In genomic region chr2:84959494-84960156, GRCh38 we compare ENCODE assay signal across 11 cellular contexts. TPM values are rescaled to one million over a fixed set of nuclear protein-coding genes. Genes with fewer than 3 reads are reported as not detected.
DNase-seq lines count a peak whose midpoint lies in the region; ATAC-seq, FAIRE-seq and TF ChIP-seq lines count a peak whose summit lies in the region.
"Had no signal": no experiment of that assay in that cellular context is flagged by ENCODE, and none has a peak within 500 bp of the region (broad histone marks: within the 10 kb centered on the region; RNA-seq: fewer than 3 reads in every experiment).

No MANE protein-coding gene starts in this region.

- H4K20me1 ChIP-seq in IMR-90 (ENCODE audit: insufficient read depth, low read length) (peaks cover 30% of the 10 kb centered on the region), GM12878 (ENCODE audit: control insufficient read depth, insufficient read depth) (no peaks in the 10 kb centered on the region)

- H3K4me2 ChIP-seq in IMR-90 (ENCODE audit: low read depth, low read length) = peak overlapping the region; percentile 58
- no peak overlapping the region for H3K4me2 ChIP-seq in GM12878 (ENCODE audit: control insufficient read depth, insufficient read depth)

- peaks cover 22 to 56% of the 10 kb centered on the region in 2 experiments for H3K79me1 ChIP-seq in IMR-90 (ENCODE audit: low read depth in 1 of 2, low read length in 2 of 2)

- H3K9ac ChIP-seq in IMR-90 (ENCODE audit: low read depth, low read length) (0 out of 2 replicates have a peak overlapping the region, but pooled peaks have one; percentile 2), GM12878 (ENCODE audit: control insufficient read depth, insufficient read depth, low read length) (no peak overlapping the region)

- peak overlapping the region; percentile 82 for H4K91ac ChIP-seq in IMR-90 (ENCODE audit: insufficient read depth, low read depth, low read length)

- H2AK5ac ChIP-seq in IMR-90 (ENCODE audit: low read depth, low read length) = peak overlapping the region; percentile 69; the same call in 1 of the 2 replicates

- peak overlapping the region; percentile 14 to 78 for H4K8ac ChIP-seq in IMR-90 (ENCODE audit: low read depth in 2 of 2, low read length in 2 of 2)

- H2BK5ac ChIP-seq in IMR-90 (ENCODE audit: low read depth, low read length, poor library complexity, severe bottlenecking) = peak overlapping the region; percentile 94

- H3K79me2 ChIP-seq in GM12878 (ENCODE audit: control insufficient read depth, insufficient read depth, low read length) = peaks cover 9% of the 10 kb centered on the region

- peak overlapping the region; percentile 76 for H3K4ac ChIP-seq in IMR-90 (ENCODE audit: low read depth, low read length)

- FAIRE-seq in GM12878 (lab: Jason Lieb, UNC) = no peak

- H4K5ac ChIP-seq in IMR-90 (ENCODE audit: low read depth, low read length) = peak overlapping the region; percentile 63; the same call in 1 of the 2 replicates

- BruUV-seq in IMR-90 (replicated peaks; lab: Mats Ljungman, UMichigan) (no TSS peak), GM12878 (replicated peaks; lab: Mats Ljungman, UMichigan) (no TSS peak)

- TF ChIP-seq CTCF in IMR-90 (conservative IDR thresholded peaks at IDR 0.05; ENCODE audit: low read depth, low read length) (no peak), GM12878 (IDR thresholded peaks at IDR 0.05 in 2 of 3, conservative IDR thresholded peaks at IDR 0.05 in 1 of 3; ENCODE audit: control insufficient read depth in 2 of 3, extremely low read depth in 1 of 3, insufficient read depth in 1 of 3, low read depth in 3 of 3, low read length in 3 of 3) (no peak), upper lobe of left lung (IDR thresholded peaks at IDR 0.05) (no peak)

- H3K56ac ChIP-seq in IMR-90 (ENCODE audit: extremely low read depth, insufficient read depth, low read length) = peak overlapping the region; percentile 69; the same call in 1 of the 2 replicates

- peak overlapping the region; percentile 51; the same call in 1 of the 3 replicates for H2BK15ac ChIP-seq in IMR-90 (ENCODE audit: low read depth, low read length)

- H3K9me3 ChIP-seq in IMR-90 (ENCODE audit: control insufficient read depth, insufficient read depth, low read length) = no peaks in the 10 kb centered on the region
- H3K9me3 ChIP-seq in GM12878 (replicated peaks; ENCODE audit: control insufficient read depth, insufficient read depth, low read length) = no peaks in the 10 kb centered on the region
- H3K9me3 ChIP-seq in muscle layer of duodenum (ENCODE audit: control insufficient read depth in 1 of 2, low read length in 2 of 2) = no peaks in the 10 kb centered on the region
- no peaks in the 10 kb centered on the region for H3K9me3 ChIP-seq in upper lobe of left lung
- H3K9me3 ChIP-seq: heart right ventricle, uterus had no signal

- H2BK120ac ChIP-seq in IMR-90 (ENCODE audit: low read depth, low read length) = peak overlapping the region; percentile 73

- POLR2A ChIA-PET in IMR-90 (lab: Charles Lee; ENCODE audit: unreplicated experiment) (no interaction called here), GM12878 (lab: Charles Lee) (interaction anchor here (0.6 to 3.1 kb wide), 7 partner anchors 10 to 58 kb away, joined by 3 to 11 read pairs (median 8); no protein-coding TSS in a partner anchor)

- H3K23ac ChIP-seq in IMR-90 (ENCODE audit: low read depth, low read length) = peak overlapping the region; percentile 61; the same call in 1 of the 2 replicates

- WGBS in IMR-90 (ENCODE audit: extremely low coverage in 2 of 2, insufficient read length in 1 of 2), 2 experiments = no CpG with 5 or more reads among the region's 3 CpGs
- WGBS in GM12878 (ENCODE audit: insufficient coverage, insufficient replicate concordance, low lambda C conversion rate, missing lambda C conversion rate) = 63% methylated on average over 3 of the region's 3 CpGs
- 48 to 50% methylated on average over 3 of the region's 3 CpGs for WGBS in upper lobe of left lung, 2 donors

- TF ChIP-seq POLR2A in IMR-90 (IDR thresholded peaks at IDR 0.05; ENCODE audit: low read depth, low read length) (no peak), GM12878 (IDR thresholded peaks at IDR 0.05; ENCODE audit: low read depth, low read length) (no peak), upper lobe of left lung (IDR thresholded peaks at IDR 0.05) (no peak)

- no peak overlapping the region for H2AFZ ChIP-seq in IMR-90 (replicated peaks; ENCODE audit: low read length, poor library complexity)
- H2AFZ ChIP-seq in GM12878 (ENCODE audit: control insufficient read depth, low read depth, low read length) = no peak overlapping the region

- ATAC-seq in IMR-90 (ENCODE audit: low read depth) (peak; percentile 9), GM12878 (no peak), upper lobe of left lung (ENCODE audit: low FRiP score in 2 of 2) (no peak)
- ATAC-seq: heart right ventricle had no signal

- intact Hi-C loops in IMR-90 (cut with micrococcal nuclease) (no loop called here), GM12878 (cut with micrococcal nuclease; ENCODE audit: unreplicated experiment) (no loop called here)

- in situ Hi-C loops in Caki2 (cut with HindIII; ENCODE audit: low pct_unique_long_range_greater_than_20kb, low sequenced_read_pairs) (no loop called here), IMR-90 (cut with MboI; ENCODE audit: low sequenced_read_pairs) (no loop called here), GM12878 (cut with MboI) (no loop called here)

- TF ChIP-seq RAD21 in IMR-90 (IDR thresholded peaks at IDR 0.05; ENCODE audit: low read length) (no peak), GM12878 (IDR thresholded peaks at IDR 0.05; ENCODE audit: insufficient read depth, low read depth, low read length) (no peak)

- H3K27ac ChIP-seq in IMR-90 (ENCODE audit: insufficient read depth, low read length) (peak overlapping the region; percentile 72), GM12878 (ENCODE audit: control insufficient read depth, insufficient read depth) (no peak overlapping the region), muscle layer of duodenum (ENCODE audit: low read length) (peak overlapping the region; percentile 0), upper lobe of left lung (no peak overlapping the region)
- H3K27ac ChIP-seq: heart right ventricle, uterus had no signal

- peak; percentile 83 for DNase-seq in Caki2 (ENCODE audit: low read depth)
- peak; percentile 64 for DNase-seq in IMR-90
- DNase-seq in GM12878 (ENCODE audit: low read depth, low spot score) = no peak
- no peak for DNase-seq in activated CD4-positive, CD25-positive, alpha-beta regulatory T cell (lab: John Stamatoyannopoulos, UW)
- DNase-seq in NCI-H82 (lab: John Stamatoyannopoulos, UW) = no peak
- no peak for DNase-seq in upper lobe of left lung
- DNase-seq in SW480 (ENCODE audit: low spot score) = no peak
- DNase-seq: heart right ventricle, Right ventricle myocardium superior, uterus had no signal

- peak overlapping the region; percentile 94 for H2BK20ac ChIP-seq in IMR-90 (ENCODE audit: low read depth, low read length)

- RAD21 ChIA-PET in GM12878 (lab: Charles Lee; ENCODE audit: unreplicated experiment) = interaction anchor here (1.1 to 2.9 kb wide), 2 partner anchors 10 to 13 kb away, joined by 4 to 12 read pairs; no protein-coding TSS in a partner anchor

- TF ChIP-seq EP300 in GM12878 (IDR thresholded peaks at IDR 0.05; ENCODE audit: borderline replicate concordance in 1 of 2, control insufficient read depth in 1 of 2, low read depth in 2 of 2, low read length in 2 of 2) (no peak), upper lobe of left lung (IDR thresholded peaks at IDR 0.05) (no peak)

- peak overlapping the region; percentile 67 for H3K18ac ChIP-seq in IMR-90 (ENCODE audit: low read depth, low read length)

- dilution Hi-C loops in IMR-90 (cut with HindIII; ENCODE audit: low sequenced_read_pairs, unreplicated experiment) = no loop called here

- H3K36me3 ChIP-seq in IMR-90 (ENCODE audit: control insufficient read depth, insufficient read depth, low read length) (peaks cover 4% of the 10 kb centered on the region), GM12878 (ENCODE audit: control insufficient read depth in 2 of 2, insufficient read depth in 2 of 2, low read length in 1 of 2) (peaks cover 3% of the 10 kb centered on the region in 2 experiments; a peak in 3 of 4 replicates), muscle layer of duodenum (ENCODE audit: control insufficient read depth in 1 of 2, insufficient read depth in 2 of 2, low read length in 2 of 2) (no peaks in the 10 kb centered on the region), upper lobe of left lung (peaks cover 0 to 2% (median 0%) of the 10 kb centered on the region in 4 donors)
- H3K36me3 ChIP-seq: uterus had no signal

- peak overlapping the region; percentile 35; the same call in 1 of the 2 replicates for H3K14ac ChIP-seq in IMR-90 (replicated peaks; ENCODE audit: low read depth, low read length)

- SMC1A ChIA-PET in GM12878 (lab: Charles Lee; ENCODE audit: uncharacterized antibody, unreplicated experiment) = interaction anchor here (0.6 to 2.3 kb wide), 11 partner anchors 8 to 179 kb away, joined by 3 to 15 read pairs (median 3); no protein-coding TSS in a partner anchor

- H3K4me3 ChIP-seq in IMR-90 (ENCODE audit: insufficient read depth, low read depth, low read length) (no peak overlapping the region), GM12878 (no peak overlapping the region), muscle layer of duodenum (ENCODE audit: low read depth in 1 of 2, low read length in 2 of 2) (no peak overlapping the region), upper lobe of left lung (no peak overlapping the region)
- H3K4me3 ChIP-seq: heart right ventricle, uterus had no signal

- H3K4me1 ChIP-seq in IMR-90 (ENCODE audit: control insufficient read depth, insufficient read depth, low read length) (peaks cover 28% of the 10 kb centered on the region), GM12878 (ENCODE audit: control insufficient read depth, insufficient read depth, low read length) (peaks cover 19% of the 10 kb centered on the region), muscle layer of duodenum (ENCODE audit: control insufficient read depth in 1 of 2, insufficient read depth in 2 of 2, low read length in 2 of 2) (peaks cover 5 to 12% of the 10 kb centered on the region in 2 donors), upper lobe of left lung (peaks cover 3 to 24% (median 13%) of the 10 kb centered on the region in 4 donors)

- CTCF ChIA-PET in IMR-90 (lab: Yijun Ruan, JAX) (interaction anchor here (0.8 kb wide), 1 partner anchor 34 kb away, joined by 3 read pairs; no protein-coding TSS in a partner anchor), GM12878 (lab: Yijun Ruan, JAX) (interaction anchor here (0.6 to 2.9 kb wide), 7 partner anchors 10 to 43 kb away, joined by 3 to 14 read pairs (median 3); no protein-coding TSS in a partner anchor)

- H3K9me1 ChIP-seq in IMR-90 (ENCODE audit: insufficient read depth, low read length) = peaks cover 26% of the 10 kb centered on the region

- peak overlapping the region; percentile 48 for H2AK9ac ChIP-seq in IMR-90 (replicated peaks; ENCODE audit: low read depth, low read length, poor library complexity)

- H3K27me3 ChIP-seq in IMR-90 (ENCODE audit: control insufficient read depth, insufficient read depth, low read length) (no peaks in the 10 kb centered on the region), GM12878 (replicated peaks in 1 of 2; ENCODE audit: control insufficient read depth in 2 of 2, insufficient read depth in 2 of 2, low read length in 1 of 2) (no peaks in the 10 kb centered on the region), muscle layer of duodenum (ENCODE audit: low read depth, low read length) (no peaks in the 10 kb centered on the region), upper lobe of left lung (no peaks in the 10 kb centered on the region)
- H3K27me3 ChIP-seq: heart right ventricle, uterus had no signal

RNA-seq across cellular contexts. Expression of gene KCMF1, which starts 11.3 kb away (rescaled TPM):
- total RNA-seq in Caki2 (2014; rRNA removed; shearing (Covaris generic); ENCODE audit: low replicate concordance) = 42.7 and 59.6 TPM in 2 replicates
- 108 and 118 TPM in 2 replicates for total RNA-seq in IMR-90 (2012; rRNA removed)
- polyA plus RNA-seq in IMR-90 (2012; rRNA removed) = 49.6 and 49.9 TPM in 2 replicates
- 7.8 and 8.4 TPM in 2 replicates for polyA plus RNA-seq in IMR-90 (2012; cell fraction: cytosol; rRNA removed)
- 5.9 and 39.0 TPM in 2 replicates for polyA plus RNA-seq in IMR-90 (2012; cell fraction: nucleus; rRNA removed; ENCODE audit: low replicate concordance)
- 33.2 and 42.8 TPM in 2 replicates for total RNA-seq in GM12878 (2013; cell fraction: nucleolus; rRNA removed)
- 38.8 and 45.1 TPM in 2 replicates for total RNA-seq in GM12878 (2014; rRNA removed)
- total RNA-seq in GM12878 (2014; rRNA removed; fragmentation: Illumina TruSeq; extraction: Trizol) = 48.2 and 51.8 TPM in 2 replicates
- 77.1 and 82.5 TPM in 2 replicates for total RNA-seq in GM12878 (2021)
- 20.8 TPM for polyA plus RNA-seq in GM12878 (2011; ENCODE audit: low read depth)
- polyA plus RNA-seq in GM12878 (2011; rRNA removed) = 124 and 137 TPM in 2 replicates
- 57.2 and 79.4 TPM in 2 replicates for polyA plus RNA-seq in GM12878 (2011; cell fraction: cytosol; rRNA removed)
- 49.0 and 62.0 TPM in 2 replicates for polyA plus RNA-seq in GM12878 (2011; cell fraction: nucleus; rRNA removed)
- 39.3 and 61.9 TPM in 2 replicates for polyA plus RNA-seq in GM12878 (2012)
- 48.2 and 72.3 TPM in 2 replicates for polyA plus RNA-seq in GM12878 (2014; fragmentation: Illumina TruSeq; extraction: Trizol)
- polyA plus RNA-seq in GM12878 (2014; fragmentation: Nextera tagmentation; extraction: Ambion mirVana) = 1 to 10 TPM; 8.4 to 9.8 TPM
- polyA plus RNA-seq in GM12878 (2014; rRNA removed) = 43.1 and 47.1 TPM in 2 replicates
- polyA plus RNA-seq in GM12878 (2016; fragmentation: Nextera tagmentation; extraction: Ambion mirVana) = 10 to 100 TPM; 27.2 to 30.6 TPM
- polyA minus RNA-seq in GM12878 (2011; rRNA and poly(A)+ RNA removed) = 67.5 and 162 TPM in 2 replicates
- 26.2 and 45.2 TPM in 2 replicates for polyA minus RNA-seq in GM12878 (2011; cell fraction: cytosol; rRNA and poly(A)+ RNA removed)
- 12.5 and 16.6 TPM in 2 replicates for polyA minus RNA-seq in GM12878 (2011; cell fraction: nucleus; rRNA and poly(A)+ RNA removed)
- total RNA-seq in upper lobe of left lung = 10 to 100 TPM in 5 of 6 donors, 1 to 10 TPM in 1; 6.3 to 76.6 (median 47.8) TPM

RNA-seq across cellular contexts. Expression of gene TMSB10, which starts 54.2 kb away (rescaled TPM):
- total RNA-seq in Caki2 (2014; rRNA removed; shearing (Covaris generic); ENCODE audit: low replicate concordance) = 11,384 and 12,769 TPM in 2 replicates
- total RNA-seq in IMR-90 (2012; rRNA removed) (842 and 3,620 TPM in 2 replicates), GM12878 (2014; rRNA removed) (3,507 and 4,221 TPM in 2 replicates), GM12878 (2014; rRNA removed; fragmentation: Illumina TruSeq; extraction: Trizol) (4,753 and 4,822 TPM in 2 replicates), GM12878 (2021) (2,058 and 2,139 TPM in 2 replicates), upper lobe of left lung (1,000 to 10,000 TPM; 1,275 to 5,234 (median 2,267) TPM)
- polyA plus RNA-seq in IMR-90 (2012; rRNA removed) (5,527 and 7,531 TPM in 2 replicates), GM12878 (2011; rRNA removed) (1,406 and 1,750 TPM in 2 replicates), GM12878 (2014; fragmentation: Illumina TruSeq; extraction: Trizol) (3,467 and 4,619 TPM in 2 replicates), GM12878 (2014; fragmentation: Nextera tagmentation; extraction: Ambion mirVana) (1,000 to 10,000 TPM; 2,817 to 3,116 TPM), GM12878 (2014; rRNA removed) (3,894 and 4,860 TPM in 2 replicates), GM12878 (2016; fragmentation: Nextera tagmentation; extraction: Ambion mirVana) (1,000 to 10,000 TPM; 3,322 to 3,441 TPM)
- 7,585 and 16,787 TPM in 2 replicates for polyA plus RNA-seq in IMR-90 (2012; cell fraction: cytosol; rRNA removed)
- polyA plus RNA-seq in IMR-90 (2012; cell fraction: nucleus; rRNA removed; ENCODE audit: low replicate concordance) = 1,357 and 2,658 TPM in 2 replicates
- total RNA-seq in GM12878 (2013; cell fraction: nucleolus; rRNA removed) = 67.1 and 76.3 TPM in 2 replicates
- 6,013 TPM for polyA plus RNA-seq in GM12878 (2011; ENCODE audit: low read depth)
- polyA plus RNA-seq in GM12878 (2011; cell fraction: cytosol; rRNA removed) = 3,271 and 3,283 TPM in 2 replicates
- 1,725 and 2,378 TPM in 2 replicates for polyA plus RNA-seq in GM12878 (2011; cell fraction: nucleus; rRNA removed)
- polyA plus RNA-seq in GM12878 (2012) = 2,269 and 3,344 TPM in 2 replicates
- polyA minus RNA-seq in GM12878 (2011; rRNA and poly(A)+ RNA removed) = 292 and 578 TPM in 2 replicates
- polyA minus RNA-seq in GM12878 (2011; cell fraction: cytosol; rRNA and poly(A)+ RNA removed) = 348 and 356 TPM in 2 replicates
- polyA minus RNA-seq in GM12878 (2011; cell fraction: nucleus; rRNA and poly(A)+ RNA removed) = 66.1 and 66.3 TPM in 2 replicates

Comparison
In these comparisons a context has a peak if more than half of its experiments do, and no peak if none do; other contexts are left out.
1. DNase-seq: peak in Caki2 (single experiment) and IMR-90 (single experiment); none in GM12878 (single experiment), activated CD4-positive, CD25-positive, alpha-beta regulatory T cell (0 of 4), NCI-H82 (single experiment), upper lobe of left lung (0 of 2) and SW480 (single experiment).
2. H3K27ac ChIP-seq: peak in IMR-90 (single experiment) and muscle layer of duodenum (single experiment); none in GM12878 (single experiment) and upper lobe of left lung (0 of 4).